Comparison of ENCODE assay signal across 18 cellular contexts in the genomic region with DNA sequence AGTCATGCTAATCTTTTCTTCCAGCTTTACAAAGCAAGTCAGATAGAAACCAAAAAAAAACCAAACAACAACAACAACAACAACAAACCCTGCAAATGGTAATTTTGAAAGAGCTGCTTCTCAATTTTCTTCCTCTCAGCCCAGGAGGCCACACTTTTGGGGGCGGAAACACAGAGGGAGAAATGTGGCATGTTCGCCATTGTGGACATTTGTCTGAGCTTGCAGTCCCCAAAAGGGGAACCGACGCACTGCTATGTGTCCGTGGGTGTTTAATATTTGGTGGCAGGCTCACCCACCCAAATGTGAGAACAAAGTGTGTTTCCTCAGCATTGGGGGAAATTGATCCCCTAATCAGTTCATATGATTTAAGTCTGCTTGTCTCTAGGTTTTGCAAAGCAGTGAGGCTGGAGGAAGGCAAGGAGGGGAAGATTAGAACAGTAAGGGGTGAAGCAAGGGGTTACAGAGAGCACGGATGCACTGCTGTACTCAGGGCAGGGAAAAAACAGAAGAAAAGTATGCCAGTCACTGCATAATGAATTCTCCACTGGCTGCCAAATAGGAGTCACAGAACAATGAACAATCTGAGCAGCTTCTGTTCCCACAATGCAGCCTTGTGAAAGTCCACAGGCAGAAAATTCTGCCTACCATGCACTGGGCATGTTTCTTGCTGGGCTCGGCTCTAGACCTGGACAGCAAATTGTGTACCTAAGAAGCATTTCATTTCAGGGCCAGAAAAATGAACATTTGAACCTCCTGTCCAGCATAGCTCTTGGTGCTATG.
DNase-seq lines count a peak whose midpoint lies in the region; ATAC-seq and TF ChIP-seq lines count a peak whose summit lies in the region.
"Had no signal": no experiment of that assay in that cellular context is flagged by ENCODE, and none has a peak within 500 bp of the region (broad histone marks: within the 10 kb centered on the region; RNA-seq: fewer than 3 reads in every experiment).

No MANE protein-coding gene starts in this region.

- no peaks in the 10 kb centered on the region for H3K9me2 ChIP-seq in OCI-LY7 (ENCODE audit: insufficient read depth, low read length)
- H3K9me2 ChIP-seq: SK-N-SH had no signal

- no peak for TF ChIP-seq CTCF in OCI-LY7 (conservative IDR thresholded peaks at IDR 0.05; ENCODE audit: low read length)
- TF ChIP-seq CTCF in dorsolateral prefrontal cortex (IDR thresholded peaks at IDR 0.05 in 54 of 56, conservative IDR thresholded peaks at IDR 0.05 in 2 of 56; ENCODE audit: low read depth in 1 of 56, partially characterized antibody in 56 of 56): peak in 6 of 56 donors; percentile 13 to 34 (median 26)
- TF ChIP-seq CTCF in thyroid gland (IDR thresholded peaks at IDR 0.05): no peak
- TF ChIP-seq CTCF in Calu3 (IDR thresholded peaks at IDR 0.05; ENCODE audit: unreplicated experiment): no peak

- H3K27ac Mint-ChIP-seq in Calu3 (ENCODE audit: unreplicated experiment): no peak overlapping the region
- H3K27ac Mint-ChIP-seq: activated naive CD8-positive, alpha-beta T cell treated with anti-CD3 and anti-CD28 coated beads for 36 hours had no signal

- no peaks in the 10 kb centered on the region for H3K4me1 Mint-ChIP-seq in Calu3 (ENCODE audit: low read depth, unreplicated experiment)
- H3K4me1 Mint-ChIP-seq: activated naive CD8-positive, alpha-beta T cell treated with anti-CD3 and anti-CD28 coated beads for 36 hours had no signal

- POLR2A ChIA-PET in OCI-LY7 (lab: Charles Lee): no interaction called here

- no peaks in the 10 kb centered on the region for H3K9me3 ChIP-seq in OCI-LY7 (ENCODE audit: low read length)
- H3K9me3 ChIP-seq in thyroid gland: no peaks in the 10 kb centered on the region
- H3K9me3 ChIP-seq: gastrocnemius medialis, SK-N-SH had no signal

- DNase-seq in OCI-LY7 (ENCODE audit: low spot score) (peak; percentile 1), dorsolateral prefrontal cortex (peak in 7 of 10 donors; percentile 47 to 74 (median 56)), midbrain (lab: John Stamatoyannopoulos, UW) (peak; percentile 88), thyroid gland (peak; percentile 2 to 17), Calu3 (no peak)
- DNase-seq in NK-92 treated with Interleukin-12 subunit alpha and Interleukin-12 subunit beta, amount 100 ng/mL, for 24 hours (lab: John Stamatoyannopoulos, UW): no peak
- DNase-seq: activated CD4-positive, alpha-beta T cell treated with anti-CD3 and anti-CD28 coated beads, Interleukin-2, amount 50 U/mL, for 4 hours; activated naive CD8-positive, alpha-beta T cell treated with anti-CD3 and anti-CD28 coated beads for 36 hours; activated T-cell treated with anti-CD3 and anti-CD28 coated beads, Interleukin-2, amount 50 U/mL, for 4 hours; cerebellar nuclear complex; DMS153; gastrocnemius medialis; islet precursor cell; NCI-H1436; PC-9; SK-N-SH had no signal

- BruUV-seq in OCI-LY7 (replicated peaks; lab: Mats Ljungman, UMichigan) (no TSS peak), Calu3 (replicated peaks; lab: Mats Ljungman, UMichigan) (no TSS peak)

- H3K4me3 Mint-ChIP-seq in Calu3 (ENCODE audit: low read depth, unreplicated experiment): no peak overlapping the region
- H3K4me3 Mint-ChIP-seq: activated naive CD8-positive, alpha-beta T cell treated with anti-CD3 and anti-CD28 coated beads for 36 hours; activated T-cell treated with anti-CD3 and anti-CD28 coated beads, Interleukin-2, amount 50 U/mL, for 4 hours had no signal

- no peaks in the 10 kb centered on the region for H3K36me3 ChIP-seq in OCI-LY7 (ENCODE audit: insufficient read depth, low read length)
- H3K36me3 ChIP-seq in thyroid gland: no peaks in the 10 kb centered on the region
- H3K36me3 ChIP-seq: gastrocnemius medialis had no signal

- H3K27me3 Mint-ChIP-seq in Calu3 (ENCODE audit: unreplicated experiment): no peaks in the 10 kb centered on the region
- H3K27me3 Mint-ChIP-seq: activated naive CD8-positive, alpha-beta T cell treated with anti-CD3 and anti-CD28 coated beads for 36 hours had no signal

- no peak overlapping the region for H3K27ac ChIP-seq in OCI-LY7 (ENCODE audit: low read depth, low read length, poor library complexity, severe bottlenecking)
- peak overlapping the region; percentile 5 to 96 (median 86) for H3K27ac ChIP-seq in dorsolateral prefrontal cortex
- no peak overlapping the region for H3K27ac ChIP-seq in thyroid gland
- H3K27ac ChIP-seq: gastrocnemius medialis, PC-9 had no signal

- H3K9me3 Mint-ChIP-seq in Calu3 (ENCODE audit: low read depth, unreplicated experiment): no peaks in the 10 kb centered on the region
- H3K9me3 Mint-ChIP-seq: activated naive CD8-positive, alpha-beta T cell treated with anti-CD3 and anti-CD28 coated beads for 36 hours; activated T-cell treated with anti-CD3 and anti-CD28 coated beads, Interleukin-2, amount 50 U/mL, for 4 hours had no signal

- no peak for TF ChIP-seq POLR2A in thyroid gland (IDR thresholded peaks at IDR 0.05)

- H3K36me3 Mint-ChIP-seq in Calu3 (ENCODE audit: insufficient read depth, unreplicated experiment): no peaks in the 10 kb centered on the region
- H3K36me3 Mint-ChIP-seq: activated naive CD8-positive, alpha-beta T cell treated with anti-CD3 and anti-CD28 coated beads for 36 hours had no signal

- H3K4me2 ChIP-seq in OCI-LY7 (ENCODE audit: low read length): no peak overlapping the region
- H3K4me2 ChIP-seq: PC-9, SK-N-SH had no signal

- ATAC-seq in HG02885 (IDR thresholded peaks at IDR 0.05; ENCODE audit: poor library complexity, unreplicated experiment) (no peak), GM18861 (IDR thresholded peaks at IDR 0.05; ENCODE audit: unreplicated experiment) (no peak)
- ATAC-seq: activated T-cell treated with anti-CD3 and anti-CD28 coated beads, Interleukin-2, amount 50 U/mL, for 4 hours; gastrocnemius medialis had no signal

- 70 to 74% methylated on average over 7 of the region's 7 CpGs for WGBS in thyroid gland, 2 donors

- intact Hi-C loops in OCI-LY7 (cut with micrococcal nuclease; ENCODE audit: unreplicated experiment): no loop called here
- intact Hi-C loops in dorsolateral prefrontal cortex (cut with DNase I): loop anchor here (2.0 to 10.0 kb wide), 3 partner anchors 75 to 237 kb away; a partner anchor contains a TSS
- intact Hi-C loops in thyroid gland (cut with DNase I): no loop called here
- intact Hi-C loops in Calu3 (cut with micrococcal nuclease; ENCODE audit: unreplicated experiment): no loop called here

- no peaks in the 10 kb centered on the region for H3K4me1 ChIP-seq in OCI-LY7 (ENCODE audit: insufficient read depth, low read length, poor library complexity, severe bottlenecking)
- no peaks in the 10 kb centered on the region for H3K4me1 ChIP-seq in thyroid gland
- H3K4me1 ChIP-seq: gastrocnemius medialis had no signal

- H3K4me3 ChIP-seq in OCI-LY7 (ENCODE audit: low read depth, low read length, poor library complexity, severe bottlenecking) (no peak overlapping the region), dorsolateral prefrontal cortex (peak overlapping the region in 31 of 59 donors; percentile 1 to 41 (median 16)), thyroid gland (replicated peaks in 1 of 3) (no peak overlapping the region)
- H3K4me3 ChIP-seq: gastrocnemius medialis, PC-9 had no signal

- no peaks in the 10 kb centered on the region for H3K79me2 ChIP-seq in OCI-LY7 (ENCODE audit: insufficient read depth, low read depth, low read length)

- peak overlapping the region; percentile 48; the same call in 1 of the 2 replicates for H2AFZ ChIP-seq in OCI-LY7 (ENCODE audit: low read length)
- H2AFZ ChIP-seq: PC-9 had no signal

- CTCF ChIA-PET in OCI-LY7 (lab: Charles Lee; ENCODE audit: unreplicated experiment): interaction anchor here (0.5 kb wide), 1 partner anchor 1169 kb away, joined by 4 read pairs; no protein-coding TSS in a partner anchor
- CTCF ChIA-PET in Calu3 (lab: Charles Lee): no interaction called here

- H3K27me3 ChIP-seq in dorsolateral prefrontal cortex: peaks cover 0 to 82% (median 16%) of the 10 kb centered on the region in 45 donors
- H3K27me3 ChIP-seq in thyroid gland: no peaks in the 10 kb centered on the region

- H4K20me1 ChIP-seq in OCI-LY7 (ENCODE audit: insufficient read depth, low read length): no peaks in the 10 kb centered on the region

Comparison
In these comparisons a context has a peak if more than half of its experiments do, and no peak if none do; other contexts are left out.
1. DNase-seq: peak in OCI-LY7 (single experiment), dorsolateral prefrontal cortex (7 of 10), midbrain (single experiment) and thyroid gland (2 of 2); none in NK-92 treated with Interleukin-12 subunit alpha and Interleukin-12 subunit beta, amount 100 ng/mL, for 24 hours (single experiment) and Calu3 (single experiment).
2. H3K27ac ChIP-seq: peak in dorsolateral prefrontal cortex (59 of 59); none in OCI-LY7 (single experiment) and thyroid gland (0 of 3).
3. H3K4me3 ChIP-seq: peak in dorsolateral prefrontal cortex (31 of 59); none in OCI-LY7 (single experiment) and thyroid gland (0 of 3).
4. intact Hi-C loops: an anchor here in dorsolateral prefrontal cortex (2.0 to 10.0 kb wide); none called in OCI-LY7, thyroid gland and Calu3.